Comparison of ENCODE assay signal across 8 cellular contexts in the genomic region with DNA sequence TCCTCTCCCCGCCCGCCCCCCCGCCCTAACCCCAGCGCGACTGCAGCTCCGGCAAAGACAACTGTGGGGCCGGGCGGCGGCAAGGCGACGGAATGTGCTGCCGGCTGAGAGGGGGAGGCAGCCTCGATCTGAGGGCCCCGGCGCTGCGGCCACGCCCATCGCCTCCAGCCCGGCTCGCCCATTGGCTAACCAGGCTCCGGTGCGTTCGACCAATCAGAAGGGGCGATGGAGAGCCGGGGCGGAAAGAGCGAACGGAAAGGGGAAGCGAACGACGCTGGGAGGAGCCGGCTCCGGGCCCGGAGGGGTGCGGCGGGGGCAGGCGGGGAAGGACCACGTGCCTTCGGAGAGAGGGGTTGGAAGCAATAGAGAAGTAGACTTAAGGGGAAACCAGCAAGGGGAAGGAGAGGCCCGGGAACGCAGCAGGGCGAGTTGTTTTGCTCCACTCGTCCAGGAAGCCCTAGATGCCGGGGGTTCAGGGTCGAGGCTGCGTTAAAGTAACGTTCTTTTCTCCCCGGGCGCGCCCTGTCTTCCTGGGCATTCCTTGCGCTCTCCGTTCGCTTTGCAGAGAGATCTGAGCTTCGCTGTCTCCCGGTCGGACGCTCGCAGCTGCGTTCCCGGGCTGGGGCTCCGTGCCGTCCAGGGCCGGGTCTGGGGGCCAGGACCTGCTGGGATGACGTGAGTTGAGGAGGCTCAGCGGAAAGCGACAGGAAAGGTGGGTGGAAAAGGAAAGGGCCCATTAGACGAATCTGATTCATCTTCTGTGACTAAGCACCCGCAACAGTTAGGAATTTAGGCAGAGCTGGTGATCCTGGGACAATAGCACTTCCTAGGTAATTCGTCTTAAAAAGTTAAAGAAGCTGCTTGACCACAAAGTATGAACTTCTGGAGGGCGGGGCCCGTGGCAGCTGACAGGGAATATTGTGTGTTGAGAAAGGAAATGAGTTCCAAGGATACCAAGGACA. TPM values are rescaled to one million over a fixed set of nuclear protein-coding genes. Genes with fewer than 3 reads are reported as not detected.
DNase-seq lines count a peak whose midpoint lies in the region; ATAC-seq lines count a peak whose summit lies in the region.

A gene with protein sequence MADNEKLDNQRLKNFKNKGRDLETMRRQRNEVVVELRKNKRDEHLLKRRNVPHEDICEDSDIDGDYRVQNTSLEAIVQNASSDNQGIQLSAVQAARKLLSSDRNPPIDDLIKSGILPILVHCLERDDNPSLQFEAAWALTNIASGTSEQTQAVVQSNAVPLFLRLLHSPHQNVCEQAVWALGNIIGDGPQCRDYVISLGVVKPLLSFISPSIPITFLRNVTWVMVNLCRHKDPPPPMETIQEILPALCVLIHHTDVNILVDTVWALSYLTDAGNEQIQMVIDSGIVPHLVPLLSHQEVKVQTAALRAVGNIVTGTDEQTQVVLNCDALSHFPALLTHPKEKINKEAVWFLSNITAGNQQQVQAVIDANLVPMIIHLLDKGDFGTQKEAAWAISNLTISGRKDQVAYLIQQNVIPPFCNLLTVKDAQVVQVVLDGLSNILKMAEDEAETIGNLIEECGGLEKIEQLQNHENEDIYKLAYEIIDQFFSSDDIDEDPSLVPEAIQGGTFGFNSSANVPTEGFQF (minus strand): TSS at position 130 of the 962 bp plus-strand sequence. CDS start 289 bp downstream, outside the sequence.

- peak within 1 kb of the TSS; percentile 90 to 98 for H3K4me3 Mint-ChIP-seq in effector memory CD8-positive, alpha-beta T cell
- H3K4me3 Mint-ChIP-seq in memory B cell: peak within 1 kb of the TSS; percentile 94

- H3K36me3 Mint-ChIP-seq in effector memory CD8-positive, alpha-beta T cell (ENCODE audit: insufficient read depth): peaks cover 21% of the 10 kb centered on the region
- peaks cover 12% of the 10 kb centered on the region for H3K36me3 Mint-ChIP-seq in memory B cell

- peak within 1 kb of the TSS; percentile 98 for H3K27ac Mint-ChIP-seq in effector memory CD8-positive, alpha-beta T cell
- peak within 1 kb of the TSS; percentile 94 for H3K27ac Mint-ChIP-seq in memory B cell

- DNase-seq in COLO668 (lab: John Stamatoyannopoulos, UW; ENCODE audit: unreplicated experiment) (peak; percentile 94), HT1080 (ENCODE audit: low read depth) (peak; percentile 100), NOMO-1 treated with DMSO at 0.1 percent for 48 hours (lab: John Stamatoyannopoulos, UW; ENCODE audit: unreplicated experiment) (peak; percentile 100), memory B cell (ENCODE audit: low spot score in 2 of 2) (peak; percentile 95 to 97)
- peak; percentile 94 to 95 for DNase-seq in activated CD8-positive, alpha-beta memory T cell treated with anti-CD3 and anti-CD28 coated beads for 4 hours (ENCODE audit: low read depth in 2 of 2)
- peak; percentile 96 to 97 (median 96) for DNase-seq in effector memory CD8-positive, alpha-beta T cell
- DNase-seq in stimulated activated CD8-positive, alpha-beta memory T cell treated with anti-CD3 and anti-CD28 coated beads, Interleukin-12 subunit alpha, Interleukin-12 subunit beta, amount 100 ng/mL, for 24 hours (ENCODE audit: extremely low read depth): peak; percentile 89

- peaks cover 39 to 48% of the 10 kb centered on the region in 2 donors for H3K4me1 Mint-ChIP-seq in effector memory CD8-positive, alpha-beta T cell (ENCODE audit: low read depth in 2 of 2)
- peaks cover 43% of the 10 kb centered on the region for H3K4me1 Mint-ChIP-seq in memory B cell

- no peaks in the 10 kb centered on the region for H3K27me3 Mint-ChIP-seq in effector memory CD8-positive, alpha-beta T cell
- H3K27me3 Mint-ChIP-seq in memory B cell: no peaks in the 10 kb centered on the region

- ATAC-seq in GM21360 (IDR thresholded peaks at IDR 0.05; ENCODE audit: unreplicated experiment) (peak; percentile 94), memory B cell (ENCODE audit: low read depth) (peak; percentile 87)
- ATAC-seq in effector memory CD8-positive, alpha-beta T cell (replicated peaks): peak; percentile 86

- peaks cover 0 to 2% of the 10 kb centered on the region in 2 donors for H3K9me3 Mint-ChIP-seq in effector memory CD8-positive, alpha-beta T cell
- H3K9me3 Mint-ChIP-seq in memory B cell: no peaks in the 10 kb centered on the region

RNA-seq across cellular contexts. Expression of the gene that starts here (rescaled TPM):
- 36.9 and 49.6 TPM in 2 replicates for total RNA-seq in HT1080 (2014; rRNA removed; shearing (Covaris generic))
- 41.2 and 52.0 TPM in 2 replicates for polyA plus RNA-seq in HT1080 (2015; cell fraction: cytosol; rRNA removed)
- polyA plus RNA-seq in HT1080 (2015; cell fraction: nucleus; rRNA removed): 40.6 and 46.0 TPM in 2 replicates

Comparison
In these comparisons a context has a peak if more than half of its experiments do, and no peak if none do; other contexts are left out.
1. Peak in every context shown above with its lines: DNase-seq and ATAC-seq.